1 cellular context compared by ENCODE assay signal in the genomic region with DNA sequence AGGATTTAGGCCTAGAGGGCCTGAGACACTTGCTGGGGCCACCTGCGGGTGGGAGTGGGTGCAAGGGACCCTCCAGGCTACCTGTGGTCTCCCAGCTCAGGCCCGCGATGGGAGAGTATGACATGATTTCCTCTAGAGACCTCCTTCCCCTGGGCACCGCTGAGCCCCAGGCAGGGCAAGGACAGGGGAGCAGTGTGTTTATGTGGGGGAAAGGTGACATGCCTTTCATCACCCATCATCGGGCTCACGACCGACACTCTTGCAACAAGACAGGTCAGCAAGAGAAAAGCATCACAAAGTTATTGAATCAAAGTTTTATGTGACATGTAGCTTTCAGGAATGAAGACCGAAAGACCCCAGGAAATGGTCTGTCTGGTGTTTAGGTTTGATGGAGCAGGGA.
TF ChIP-seq lines count a peak whose summit lies in the region.

No MANE protein-coding gene starts in this region.

TF ChIP-seq in H1, 55 proteins besides CTCF, POLR2A, EP300 and RAD21:
- no peak for TF ChIP-seq CHD1 (IDR thresholded peaks at IDR 0.05; ENCODE audit: low read depth, low read length)
- TF ChIP-seq CBX8 (IDR thresholded peaks at IDR 0.05; ENCODE audit: borderline replicate concordance, low read depth, low read length): no peak
- no peak for TF ChIP-seq CREB1 (IDR thresholded peaks at IDR 0.05)
- no peak for TF ChIP-seq SIRT6 (IDR thresholded peaks at IDR 0.05; ENCODE audit: low read length)
- TF ChIP-seq EZH2 (IDR thresholded peaks at IDR 0.05; ENCODE audit: low read depth, low read length, severe bottlenecking): no peak
- TF ChIP-seq, protein P1, sequence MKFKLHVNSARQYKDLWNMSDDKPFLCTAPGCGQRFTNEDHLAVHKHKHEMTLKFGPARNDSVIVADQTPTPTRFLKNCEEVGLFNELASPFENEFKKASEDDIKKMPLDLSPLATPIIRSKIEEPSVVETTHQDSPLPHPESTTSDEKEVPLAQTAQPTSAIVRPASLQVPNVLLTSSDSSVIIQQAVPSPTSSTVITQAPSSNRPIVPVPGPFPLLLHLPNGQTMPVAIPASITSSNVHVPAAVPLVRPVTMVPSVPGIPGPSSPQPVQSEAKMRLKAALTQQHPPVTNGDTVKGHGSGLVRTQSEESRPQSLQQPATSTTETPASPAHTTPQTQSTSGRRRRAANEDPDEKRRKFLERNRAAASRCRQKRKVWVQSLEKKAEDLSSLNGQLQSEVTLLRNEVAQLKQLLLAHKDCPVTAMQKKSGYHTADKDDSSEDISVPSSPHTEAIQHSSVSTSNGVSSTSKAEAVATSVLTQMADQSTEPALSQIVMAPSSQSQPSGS (IDR thresholded peaks at IDR 0.05; ENCODE audit: low read length): no peak
- TF ChIP-seq JUN (IDR thresholded peaks at IDR 0.05; ENCODE audit: low read depth, low read length): no peak
- TF ChIP-seq BACH1 (IDR thresholded peaks at IDR 0.05; ENCODE audit: low read length): no peak
- no peak for TF ChIP-seq KDM4A (IDR thresholded peaks at IDR 0.05; ENCODE audit: low read depth, low read length, severe bottlenecking)
- no peak for TF ChIP-seq SIX5 (IDR thresholded peaks at IDR 0.05; ENCODE audit: low read depth, low read length)
- no peak for TF ChIP-seq TCF12 (IDR thresholded peaks at IDR 0.05; ENCODE audit: low read depth, low read length)
- no peak for TF ChIP-seq PHF8 (conservative IDR thresholded peaks at IDR 0.05; ENCODE audit: low read depth, low read length)
- no peak for TF ChIP-seq YY1 (IDR thresholded peaks at IDR 0.05; ENCODE audit: low read depth, low read length)
- TF ChIP-seq MAFK (IDR thresholded peaks at IDR 0.05; ENCODE audit: low read depth, low read length): no peak
- no peak for TF ChIP-seq SUZ12 (IDR thresholded peaks at IDR 0.05; ENCODE audit: low read length)
- TF ChIP-seq FOSL1 (IDR thresholded peaks at IDR 0.05; ENCODE audit: insufficient read depth, low read depth, low read length): no peak
